Comparison of ENCODE assay signal across 29 cellular contexts in the genomic region with DNA sequence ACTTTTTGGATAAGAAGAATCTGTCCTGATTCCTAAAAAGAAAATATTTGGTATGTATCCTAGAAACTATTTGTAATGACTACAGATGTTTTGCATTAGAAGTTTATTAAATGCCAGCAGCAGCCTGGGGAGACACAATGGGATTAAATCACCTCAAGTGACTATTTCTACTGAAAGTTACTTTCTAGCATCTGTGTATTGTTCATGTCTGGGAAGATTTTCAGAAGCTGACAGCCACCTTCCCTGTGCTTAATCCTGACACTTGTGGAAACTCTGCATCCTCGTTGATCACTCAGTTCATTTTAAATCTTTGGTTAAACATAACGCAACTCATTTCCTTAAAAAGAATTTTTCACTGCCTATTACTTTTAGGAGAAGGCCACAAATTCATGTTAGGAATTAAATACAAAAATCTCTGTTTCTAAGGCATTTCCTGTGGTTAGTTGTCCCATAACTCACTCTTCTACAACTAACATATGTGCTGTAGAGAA.
DNase-seq lines count a peak whose midpoint lies in the region; ATAC-seq, FAIRE-seq and TF ChIP-seq lines count a peak whose summit lies in the region.
"Had no signal": no experiment of that assay in that cellular context is flagged by ENCODE, and none has a peak within 500 bp of the region (broad histone marks: within the 10 kb centered on the region; RNA-seq: fewer than 3 reads in every experiment).

No MANE protein-coding gene starts in this region.

- H2BK120ac ChIP-seq in mesenchymal stem cell (ENCODE audit: low read depth, low read length), result no peak overlapping the region

- H2BK15ac ChIP-seq in mesenchymal stem cell (ENCODE audit: low read depth, poor library complexity, severe bottlenecking), result no peak overlapping the region

- H3K4me2 ChIP-seq in mesenchymal stem cell (ENCODE audit: low read length, poor library complexity, severe bottlenecking), result no peak overlapping the region

- H3K23ac ChIP-seq in mesenchymal stem cell (ENCODE audit: low read length in 2 of 2), result no peak overlapping the region

- peaks cover 0 to 4% of the 10 kb centered on the region in 2 donors for H3K9me3 Mint-ChIP-seq in stimulated activated naive CD8-positive, alpha-beta T cell treated with anti-CD3 and anti-CD28 coated beads, Interleukin-15, amount 100 ng/mL, for 72 hours
- H3K9me3 Mint-ChIP-seq: activated naive CD8-positive, alpha-beta T cell treated with anti-CD3 and anti-CD28 coated beads, Interleukin-2, amount 10 ng/mL, durations not matched to agents 7 days and 5 days; activated T-helper 2 cell treated with anti-CD3 and anti-CD28 coated beads, Interferon-gamma antibody, Interleukin-2, Interleukin-4, amounts not matched to agents 10 μg/mL and 5 μg/mL and 100 μg/mL, durations not matched to agents 14 hours and 24 hours and 36 hours; effector memory CD8-positive, alpha-beta T cell; neural crest cell had no signal

- no peak for TF ChIP-seq POLR2A in uterus (IDR thresholded peaks at IDR 0.05)
- TF ChIP-seq POLR2A in suprapubic skin (IDR thresholded peaks at IDR 0.05), result no peak

- H3K27ac ChIP-seq in left ventricle myocardium inferior (replicated peaks) (no peak overlapping the region), mesenchymal stem cell (ENCODE audit: low read length, poor library complexity, severe bottlenecking) (no peak overlapping the region), uterus (peak overlapping the region; percentile 9 to 54), suprapubic skin (no peak overlapping the region)
- H3K27ac ChIP-seq: body of pancreas, prostate gland, SK-N-MC, spleen, stomach, upper lobe of left lung had no signal

- H3K4ac ChIP-seq in mesenchymal stem cell (ENCODE audit: low read depth in 1 of 2, low read length in 2 of 2), result no peak overlapping the region

- no peaks in the 10 kb centered on the region for H3K36me3 ChIP-seq in left ventricle myocardium inferior
- no peaks in the 10 kb centered on the region for H3K36me3 ChIP-seq in mesenchymal stem cell (ENCODE audit: control insufficient read depth in 1 of 2, insufficient read depth in 2 of 2, low read depth in 1 of 2, low read length in 2 of 2)
- H3K36me3 ChIP-seq in uterus, result no peaks in the 10 kb centered on the region
- H3K36me3 ChIP-seq in suprapubic skin, result no peaks in the 10 kb centered on the region
- H3K36me3 ChIP-seq: MG63, Peyer's patch, prostate gland, spleen, stomach, upper lobe of left lung had no signal

- H3K79me1 ChIP-seq in mesenchymal stem cell (replicated peaks; ENCODE audit: low read length, poor library complexity, severe bottlenecking), result no peaks in the 10 kb centered on the region

- peaks cover 14% of the 10 kb centered on the region for H3K4me1 ChIP-seq in left ventricle myocardium inferior
- peaks cover 2% of the 10 kb centered on the region for H3K4me1 ChIP-seq in mesenchymal stem cell (ENCODE audit: control insufficient read depth, insufficient read depth, low read depth, low read length)
- no peaks in the 10 kb centered on the region for H3K4me1 ChIP-seq in uterus
- no peaks in the 10 kb centered on the region for H3K4me1 ChIP-seq in suprapubic skin
- H3K4me1 ChIP-seq: body of pancreas, Peyer's patch, prostate gland, spleen, stomach, upper lobe of left lung had no signal

- H2AFZ ChIP-seq in mesenchymal stem cell (ENCODE audit: low read depth, low read length), result no peak overlapping the region

- H3K4me3 ChIP-seq in left ventricle myocardium inferior, result no peak overlapping the region
- H3K4me3 ChIP-seq in mesenchymal stem cell (ENCODE audit: insufficient read depth in 1 of 2, low read depth in 1 of 2, low read length in 2 of 2), result no peak overlapping the region
- no peak overlapping the region for H3K4me3 ChIP-seq in uterus
- no peak overlapping the region for H3K4me3 ChIP-seq in suprapubic skin
- H3K4me3 ChIP-seq: body of pancreas, MG63, Peyer's patch, prostate gland, SK-N-MC, spleen, stomach, upper lobe of left lung had no signal

- no peaks in the 10 kb centered on the region for H3K27me3 ChIP-seq in left ventricle myocardium inferior (ENCODE audit: low read depth)
- no peaks in the 10 kb centered on the region for H3K27me3 ChIP-seq in mesenchymal stem cell (ENCODE audit: control insufficient read depth in 1 of 2, insufficient read depth in 1 of 2, low read length in 2 of 2)
- no peaks in the 10 kb centered on the region for H3K27me3 ChIP-seq in uterus
- no peaks in the 10 kb centered on the region for H3K27me3 ChIP-seq in suprapubic skin
- H3K27me3 ChIP-seq: body of pancreas, Peyer's patch, spleen, stomach, upper lobe of left lung had no signal

- no peak overlapping the region for H3K4me3 Mint-ChIP-seq in stimulated activated naive CD8-positive, alpha-beta T cell treated with anti-CD3 and anti-CD28 coated beads, Interleukin-15, amount 100 ng/mL, for 72 hours
- H3K4me3 Mint-ChIP-seq: activated naive CD8-positive, alpha-beta T cell treated with anti-CD3 and anti-CD28 coated beads, Interleukin-2, amount 10 ng/mL, durations not matched to agents 7 days and 5 days; effector memory CD8-positive, alpha-beta T cell; neural crest cell had no signal

- TF ChIP-seq EP300 in suprapubic skin (IDR thresholded peaks at IDR 0.05), result no peak

- H4K8ac ChIP-seq in mesenchymal stem cell (ENCODE audit: low read length), result no peak overlapping the region

- peak; percentile 25 for ATAC-seq in Right ventricle myocardium superior (ENCODE audit: poor library complexity)
- no peak for ATAC-seq in HG03095 (IDR thresholded peaks at IDR 0.05; ENCODE audit: unreplicated experiment)
- ATAC-seq in stimulated activated naive CD8-positive, alpha-beta T cell treated with anti-CD3 and anti-CD28 coated beads, Interleukin-15, amount 100 ng/mL, for 72 hours, result no peak
- ATAC-seq: body of pancreas; effector memory CD8-positive, alpha-beta T cell; left colon had no signal

- TF ChIP-seq CTCF in left ventricle myocardium inferior (IDR thresholded peaks at IDR 0.05; ENCODE audit: borderline replicate concordance) (no peak), uterus (IDR thresholded peaks at IDR 0.05) (no peak), suprapubic skin (IDR thresholded peaks at IDR 0.05) (no peak)

- H4K91ac ChIP-seq in mesenchymal stem cell (ENCODE audit: low read length), result no peak overlapping the region

- peak overlapping the region; percentile 45 for H3K9ac ChIP-seq in mesenchymal stem cell (ENCODE audit: low read length)

- H3K4me1 Mint-ChIP-seq in stimulated activated naive CD8-positive, alpha-beta T cell treated with anti-CD3 and anti-CD28 coated beads, Interleukin-15, amount 100 ng/mL, for 72 hours, result no peaks in the 10 kb centered on the region
- H3K4me1 Mint-ChIP-seq: activated naive CD8-positive, alpha-beta T cell treated with anti-CD3 and anti-CD28 coated beads, Interleukin-2, amount 10 ng/mL, durations not matched to agents 7 days and 5 days; neural crest cell had no signal

- H3K18ac ChIP-seq in mesenchymal stem cell (ENCODE audit: low read depth in 1 of 2, low read length in 2 of 2), result no peak overlapping the region

- no peak overlapping the region for H3K14ac ChIP-seq in mesenchymal stem cell (ENCODE audit: low read length in 2 of 2)

- H2BK5ac ChIP-seq in mesenchymal stem cell (ENCODE audit: low read depth, low read length, poor library complexity, severe bottlenecking), result no peak overlapping the region

- 31% methylated on average over 2 of the region's 2 CpGs for WGBS in mesenchymal stem cell
- 49% methylated on average over 2 of the region's 2 CpGs for WGBS in suprapubic skin

- intact Hi-C loops in Right ventricle myocardium superior (cut with DNase I) (no loop called here), left ventricle myocardium inferior (cut with micrococcal nuclease) (no loop called here), uterus (cut with DNase I; ENCODE audit: low total_unique reads) (no loop called here)

- H2BK12ac ChIP-seq in mesenchymal stem cell (ENCODE audit: low read length in 2 of 2), result no peak overlapping the region

- no peak overlapping the region for H3K27ac Mint-ChIP-seq in stimulated activated naive CD8-positive, alpha-beta T cell treated with anti-CD3 and anti-CD28 coated beads, Interleukin-15, amount 100 ng/mL, for 72 hours
- H3K27ac Mint-ChIP-seq: activated naive CD8-positive, alpha-beta T cell treated with anti-CD3 and anti-CD28 coated beads, Interleukin-2, amount 10 ng/mL, durations not matched to agents 7 days and 5 days; activated T-helper 2 cell treated with anti-CD3 and anti-CD28 coated beads, Interferon-gamma antibody, Interleukin-2, Interleukin-4, amounts not matched to agents 10 μg/mL and 5 μg/mL and 100 μg/mL, durations not matched to agents 14 hours and 24 hours and 36 hours; effector memory CD8-positive, alpha-beta T cell had no signal

- H3K9me3 ChIP-seq in left ventricle myocardium inferior (replicated peaks) (no peaks in the 10 kb centered on the region), mesenchymal stem cell (ENCODE audit: control insufficient read depth, low read length) (no peaks in the 10 kb centered on the region), uterus (no peaks in the 10 kb centered on the region), suprapubic skin (no peaks in the 10 kb centered on the region)
- H3K9me3 ChIP-seq: body of pancreas, MG63, Peyer's patch, prostate gland, spleen, stomach, upper lobe of left lung had no signal

- no peak overlapping the region for H2AK5ac ChIP-seq in mesenchymal stem cell (ENCODE audit: low read length, severe bottlenecking)

- DNase-seq in Right ventricle myocardium superior (no peak), left ventricle myocardium inferior (no peak), mesenchymal stem cell (no peak), uterus (no peak), suprapubic skin (ENCODE audit: low spot score in 2 of 2) (no peak)
- DNase-seq in stimulated activated naive CD8-positive, alpha-beta T cell treated with anti-CD3 and anti-CD28 coated beads, Interleukin-15, amount 100 ng/mL, for 72 hours, result no peak
- DNase-seq: activated CD4-positive, alpha-beta T cell treated with anti-CD3 and anti-CD28 coated beads, Interleukin-2, amount 50 U/mL, for 4 hours; activated CD8-positive, alpha-beta memory T cell treated with anti-CD3 and anti-CD28 coated beads, Interleukin-2, amount 50 U/mL, for 48 hours; activated naive CD8-positive, alpha-beta T cell treated with anti-CD3 and anti-CD28 coated beads, Interleukin-2, amount 10 ng/mL, durations not matched to agents 7 days and 5 days; body of pancreas; effector memory CD8-positive, alpha-beta T cell; H7; head of caudate nucleus; left colon; MG63; NCI-H1436; NCI-H524; Peyer's patch; spleen; stimulated activated CD4-positive, alpha-beta T cell treated with anti-CD3 and anti-CD28 coated beads, Interleukin-4, amount 100 ng/mL, for 24 hours; stomach; upper lobe of left lung had no signal

- FAIRE-seq in endometrium (lab: Jason Lieb, UNC), result peak; percentile 73
- FAIRE-seq: GM18507 had no signal

- H3K27me3 Mint-ChIP-seq in stimulated activated naive CD8-positive, alpha-beta T cell treated with anti-CD3 and anti-CD28 coated beads, Interleukin-15, amount 100 ng/mL, for 72 hours, result peaks cover 6% of the 10 kb centered on the region

Comparison
In these comparisons a context has a peak if more than half of its experiments do, and no peak if none do; other contexts are left out.
1. H3K27ac ChIP-seq: peak in uterus (2 of 2); none in left ventricle myocardium inferior (single experiment), mesenchymal stem cell (single experiment) and suprapubic skin (single experiment).